In genomic region chr14:94080606-94081385, GRCh38 we compare ENCODE assay signal across 8 cellular contexts. TPM values are rescaled to one million over a fixed set of nuclear protein-coding genes. Genes with fewer than 3 reads are reported as not detected.
DNase-seq lines count a peak whose midpoint lies in the region; ATAC-seq and TF ChIP-seq lines count a peak whose summit lies in the region.

TSS of gene DDX24 (minus strand) at chr14:94081202. CDS start at chr14:94079742, 1,460 bp downstream.
TSS of gene IFI27L1 (plus strand) at chr14:94081310. CDS start at chr14:94096938, 15,628 bp downstream.

- H3K27ac Mint-ChIP-seq in CD14-positive monocyte = peak within 1 kb of the TSS; percentile 91 to 99 (median 96)
- H3K27ac Mint-ChIP-seq in activated CD4-positive, alpha-beta memory T cell treated with anti-CD3 and anti-CD28 coated beads for 36 hours = peak within 1 kb of the TSS; percentile 99

- TF ChIP-seq POLR2A in right lobe of liver (IDR thresholded peaks at IDR 0.05) = peak; percentile 96

- DNase-seq in CD14-positive monocyte (ENCODE audit: low spot score) = peak; percentile 93
- peak; percentile 92 for DNase-seq in NCI-H82 (lab: John Stamatoyannopoulos, UW)
- DNase-seq in activated CD4-positive, alpha-beta memory T cell treated with anti-CD3 and anti-CD28 coated beads for 36 hours = peak; percentile 98
- DNase-seq in dorsolateral prefrontal cortex = peak; percentile 92 to 98 (median 96)
- DNase-seq in right lobe of liver = peak; percentile 97 to 98 (median 98)
- DNase-seq in stimulated activated CD4-positive, alpha-beta T cell treated with anti-CD3 and anti-CD28 coated beads, Interleukin-4, amount 100 ng/mL, for 4 hours = peak; percentile 95 to 96

- POLR2A ChIA-PET in activated CD4-positive, alpha-beta memory T cell treated with anti-CD3 and anti-CD28 coated beads for 36 hours (lab: Charles Lee) = interaction anchor here (0.7 to 1.8 kb wide), 13 partner anchors 10 to 141 kb away, joined by 3 to 8 read pairs (median 4); partner anchors contain the start of gene IFI27L2

- H3K9me3 Mint-ChIP-seq in CD14-positive monocyte = peaks cover 0 to 3% (median 0%) of the 10 kb centered on the region in 7 donors
- no peaks in the 10 kb centered on the region for H3K9me3 Mint-ChIP-seq in activated CD4-positive, alpha-beta memory T cell treated with anti-CD3 and anti-CD28 coated beads for 36 hours

- CTCF ChIA-PET in activated CD4-positive, alpha-beta memory T cell treated with anti-CD3 and anti-CD28 coated beads for 36 hours (lab: Charles Lee) = interaction anchor here (0.7 to 5.2 kb wide), 11 partner anchors 24 to 141 kb away, joined by 3 to 56 read pairs (median 4); no protein-coding TSS in a partner anchor

- peaks cover 0 to 2% (median 0%) of the 10 kb centered on the region in 3 donors for H3K27me3 Mint-ChIP-seq in CD14-positive monocyte (ENCODE audit: low read depth in 3 of 3)
- no peaks in the 10 kb centered on the region for H3K27me3 Mint-ChIP-seq in activated CD4-positive, alpha-beta memory T cell treated with anti-CD3 and anti-CD28 coated beads for 36 hours

- H3K4me3 Mint-ChIP-seq in CD14-positive monocyte = peak within 1 kb of the TSS; percentile 100
- peak within 1 kb of the TSS; percentile 99 for H3K4me3 Mint-ChIP-seq in activated CD4-positive, alpha-beta memory T cell treated with anti-CD3 and anti-CD28 coated beads for 36 hours

- no peaks in the 10 kb centered on the region for H3K9me3 ChIP-seq in right lobe of liver

- intact Hi-C loops in CD14-positive monocyte (cut with micrococcal nuclease) (loop anchor here in 1 of 2 donors (5.0 kb wide), 1 partner anchor 53 kb away; the partner anchor contains the start of gene OTUB2), dorsolateral prefrontal cortex (cut with DNase I) (loop anchor here (2.0 kb wide), 1 partner anchor 48 kb away; the partner anchor contains the start of gene IFI27L2 (in 2 of the 2)), right lobe of liver (cut with DNase I) (no loop called here)
- intact Hi-C loops in activated CD4-positive, alpha-beta memory T cell treated with anti-CD3 and anti-CD28 coated beads for 36 hours (cut with micrococcal nuclease) = loop anchor here (1.0 to 2.0 kb wide), 6 partner anchors 24 to 118 kb away; partner anchors contain the start of genes IFI27L2 and OTUB2

- H3K27me3 ChIP-seq in dorsolateral prefrontal cortex = no peaks in the 10 kb centered on the region
- H3K27me3 ChIP-seq in right lobe of liver = no peaks in the 10 kb centered on the region

- H3K4me3 ChIP-seq in dorsolateral prefrontal cortex = peak within 1 kb of the TSS; percentile 74 to 99 (median 95)
- H3K4me3 ChIP-seq in right lobe of liver = peak within 1 kb of the TSS; percentile 81 to 96 (median 92)

- TF ChIP-seq CTCF in CD14-positive monocyte (IDR thresholded peaks at IDR 0.05) (no peak), dorsolateral prefrontal cortex (IDR thresholded peaks at IDR 0.05 in 54 of 56, conservative IDR thresholded peaks at IDR 0.05 in 2 of 56; ENCODE audit: low read depth in 1 of 56, partially characterized antibody in 56 of 56) (peak in 21 of 56 donors; percentile 9 to 48 (median 26)), right lobe of liver (IDR thresholded peaks at IDR 0.05) (no peak)

- WGBS in right lobe of liver (ENCODE audit: insufficient coverage, low coverage, low lambda C conversion rate, missing lambda C conversion rate) = under 1% methylated on average over 27 of the region's 79 CpGs

- H3K27ac ChIP-seq in dorsolateral prefrontal cortex = peak within 1 kb of the TSS in 57 of 59 donors; percentile 41 to 97 (median 89)
- peak within 1 kb of the TSS; percentile 86 to 92 (median 89) for H3K27ac ChIP-seq in right lobe of liver

- H3K36me3 ChIP-seq in right lobe of liver = peaks cover 0 to 19% (median 3%) of the 10 kb centered on the region in 4 donors

- peaks cover 41% of the 10 kb centered on the region for H3K4me1 Mint-ChIP-seq in CD14-positive monocyte
- peaks cover 49% of the 10 kb centered on the region for H3K4me1 Mint-ChIP-seq in activated CD4-positive, alpha-beta memory T cell treated with anti-CD3 and anti-CD28 coated beads for 36 hours (ENCODE audit: low read depth)

- peaks cover 0 to 39% (median 4%) of the 10 kb centered on the region in 4 donors for H3K4me1 ChIP-seq in right lobe of liver

- H3K36me3 Mint-ChIP-seq in CD14-positive monocyte = peaks cover 17 to 29% of the 10 kb centered on the region in 2 donors
- peaks cover 37% of the 10 kb centered on the region for H3K36me3 Mint-ChIP-seq in activated CD4-positive, alpha-beta memory T cell treated with anti-CD3 and anti-CD28 coated beads for 36 hours

- ATAC-seq in GM19397 (IDR thresholded peaks at IDR 0.05; ENCODE audit: unreplicated experiment) (peak; percentile 98), HG03571 (IDR thresholded peaks at IDR 0.05; ENCODE audit: unreplicated experiment) (peak; percentile 97), right lobe of liver (peak; percentile 100)

RNA-seq across cellular contexts. Expression of gene DDX24, which starts in this region (rescaled TPM):
- polyA plus RNA-seq in CD14-positive monocyte = 10 to 100 TPM; 51.2 to 53.8 TPM
- 100 to 1,000 TPM; 241 to 252 TPM for total RNA-seq in activated CD4-positive, alpha-beta memory T cell treated with anti-CD3 and anti-CD28 coated beads for 36 hours
- total RNA-seq in dorsolateral prefrontal cortex (100 to 1,000 TPM; 170 to 541 (median 413) TPM), right lobe of liver (10 to 100 TPM; 47.8 to 74.0 (median 63.6) TPM)

RNA-seq across cellular contexts. Expression of gene IFI27L1, which starts in this region (rescaled TPM):
- polyA plus RNA-seq in CD14-positive monocyte = 1 to 10 TPM; 2.1 to 2.2 TPM
- total RNA-seq in activated CD4-positive, alpha-beta memory T cell treated with anti-CD3 and anti-CD28 coated beads for 36 hours = 10 to 100 TPM; 35.3 to 42.7 TPM
- total RNA-seq in dorsolateral prefrontal cortex = 10 to 100 TPM; 13.3 to 47.8 (median 25.5) TPM
- 1 to 10 TPM; 2.6 to 8.2 (median 5.3) TPM for total RNA-seq in right lobe of liver

Comparison
In these comparisons a context has a peak if more than half of its experiments do, and no peak if none do; other contexts are left out.
1. Peak in every context shown above with its lines: DNase-seq, ATAC-seq, H3K4me3 ChIP-seq and H3K27ac ChIP-seq.
2. intact Hi-C loops: an anchor here in activated CD4-positive, alpha-beta memory T cell treated with anti-CD3 and anti-CD28 coated beads for 36 hours (1.0 to 2.0 kb wide) and dorsolateral prefrontal cortex (2.0 kb wide); none called in right lobe of liver.